ENCODE assay signal across 9 cellular contexts in the genomic region with DNA sequence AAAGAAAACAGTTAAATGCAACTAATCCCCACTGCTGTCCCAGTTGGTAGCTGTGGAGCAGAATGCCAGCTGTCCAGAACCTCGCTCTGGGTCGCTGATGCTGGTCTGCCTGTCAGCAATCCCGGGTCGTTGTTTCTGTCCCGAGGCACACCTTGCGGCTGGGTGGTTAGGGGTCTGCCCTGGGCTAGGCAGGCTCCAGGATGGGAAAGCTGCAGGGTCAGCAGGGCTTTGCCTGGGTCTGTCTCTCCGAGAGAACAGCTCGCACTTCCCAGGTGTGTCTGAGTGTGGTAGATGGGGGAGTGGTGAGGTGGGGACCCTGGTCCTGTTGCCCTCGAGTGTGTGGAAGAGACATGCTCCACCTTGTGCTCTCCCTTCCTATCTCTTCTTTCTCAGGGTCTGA.
"Had no signal": no experiment of that assay in that cellular context is flagged by ENCODE, and none has a peak within 500 bp of the region (broad histone marks: within the 10 kb centered on the region; RNA-seq: fewer than 3 reads in every experiment).

No MANE protein-coding gene starts in this region.

- DNase-seq: GM23248, GOT3, H7, H9, HCEC 1CT, HFFc6 had no signal

- H3K9me3 ChIP-seq: HAP-1 had no signal

- H3K9ac ChIP-seq: GM23248 had no signal

- H2AFZ ChIP-seq: GM23248, GM23338 had no signal

- H3K9me3 Mint-ChIP-seq: GM23338, H9, HFFc6 had no signal

- H3K4me3 Mint-ChIP-seq: GM23338, H9, HFFc6 had no signal

- H3K4me3 ChIP-seq: GM23248, GM23338, HAP-1 had no signal

- H3K4me2 ChIP-seq: GM23338 had no signal

- ATAC-seq: GM23338, HCT116 had no signal

- H3K27ac Mint-ChIP-seq: GM23338, H9, HFFc6 had no signal

- H3K27ac ChIP-seq: GM23248 had no signal

- H3K4me1 ChIP-seq: HAP-1 had no signal

- H3K36me3 ChIP-seq: HAP-1 had no signal
